8 cellular contexts compared by ENCODE assay signal in genomic region chr1:35573198-35573775, GRCh38. TPM values are rescaled to one million over a fixed set of nuclear protein-coding genes. Genes with fewer than 3 reads are reported as not detected.
DNase-seq lines count a peak whose midpoint lies in the region; ATAC-seq and TF ChIP-seq lines count a peak whose summit lies in the region.

Gene TFAP2E (plus strand): TSS chr1:35573314. CDS start chr1:35573578, 264 bp downstream.

- peaks cover 25% of the 10 kb centered on the region for H3K4me1 ChIP-seq in osteoblast (ENCODE audit: insufficient read depth, low read length)

- H3K36me3 Mint-ChIP-seq in activated B cell treated with CpG ODN at 0.5 μM for 24 hours (ENCODE audit: low read depth) = no peaks in the 10 kb centered on the region

- H2AFZ ChIP-seq in osteoblast (ENCODE audit: low read length) = peak within 1 kb of the TSS; percentile 67

- H3K27me3 Mint-ChIP-seq in activated B cell treated with CpG ODN at 0.5 μM for 24 hours = peaks cover 23% of the 10 kb centered on the region

- no peaks in the 10 kb centered on the region for H3K9me3 ChIP-seq in osteoblast (ENCODE audit: low read depth, low read length)

- POLR2A ChIA-PET in activated B cell treated with CpG ODN at 0.5 μM for 24 hours (lab: Charles Lee) = interaction anchor here (0.6 to 0.7 kb wide), 3 partner anchors 142 to 151 kb away, joined by 3 to 5 read pairs (median 3); no protein-coding TSS in a partner anchor

- CTCF ChIA-PET in activated B cell treated with CpG ODN at 0.5 μM for 24 hours (lab: Charles Lee) = interaction anchor here (1.1 to 1.8 kb wide), 2 partner anchors 143 to 154 kb away, joined by 4 to 13 read pairs; no protein-coding TSS in a partner anchor

- H3K9me3 Mint-ChIP-seq in activated B cell treated with CpG ODN at 0.5 μM for 24 hours = no peaks in the 10 kb centered on the region

- peak within 1 kb of the TSS; percentile 78 for H3K4me3 ChIP-seq in osteoblast (ENCODE audit: insufficient read depth, low read length)

- peak within 1 kb of the TSS; percentile 41 for H3K4me3 Mint-ChIP-seq in activated B cell treated with CpG ODN at 0.5 μM for 24 hours

- H3K79me2 ChIP-seq in osteoblast (ENCODE audit: insufficient read depth, low read length) = no peaks in the 10 kb centered on the region

- no peaks in the 10 kb centered on the region for H4K20me1 ChIP-seq in osteoblast (ENCODE audit: insufficient read depth, low read length)

- no peak within 1 kb of the TSS for H3K27ac ChIP-seq in osteoblast (ENCODE audit: low read depth, low read length)

- peaks cover 3% of the 10 kb centered on the region for H3K27me3 ChIP-seq in osteoblast (ENCODE audit: insufficient read depth, low read length)

- DNase-seq in DMS79 treated with DMSO at 0.1 percent for 48 hours (lab: John Stamatoyannopoulos, UW) = peak; percentile 55
- no peak for DNase-seq in DMS79 (lab: John Stamatoyannopoulos, UW)
- DNase-seq in activated B cell treated with CpG ODN at 0.5 μM for 24 hours = no peak
- DNase-seq in head of caudate nucleus = peak; percentile 59 to 86 (median 75)
- DNase-seq in osteoblast (ENCODE audit: insufficient read length, low spot score, missing footprints) = peak; percentile 99
- DNase-seq in T1000 (lab: John Stamatoyannopoulos, UW) = no peak

- intact Hi-C loops in activated B cell treated with CpG ODN at 0.5 μM for 24 hours (cut with micrococcal nuclease) (loop anchor here (1.0 kb wide), 1 partner anchor 16 kb away; the partner anchor contains the start of genes KIAA0319L and NCDN), head of caudate nucleus (cut with DNase I) (no loop called here)

- no peak for TF ChIP-seq CTCF in activated B cell treated with CpG ODN at 0.5 μM for 24 hours (IDR thresholded peaks at IDR 0.05)
- TF ChIP-seq CTCF in osteoblast (IDR thresholded peaks at IDR 0.05; ENCODE audit: extremely low read depth, low read depth, low read length) = no peak

- H3K36me3 ChIP-seq in osteoblast (ENCODE audit: insufficient read depth, low read length) = no peaks in the 10 kb centered on the region

- ATAC-seq in activated B cell treated with CpG ODN at 0.5 μM for 24 hours (ENCODE audit: low read depth) (no peak), GM21717 (IDR thresholded peaks at IDR 0.05; ENCODE audit: unreplicated experiment) (no peak)
- no peak for ATAC-seq in activated CD4-positive, CD25-positive, alpha-beta regulatory T cell treated with anti-CD3 and anti-CD28 coated beads, Interleukin-2, amount 50 U/mL, for 24 hours

- H3K27ac Mint-ChIP-seq in activated B cell treated with CpG ODN at 0.5 μM for 24 hours = no peak within 1 kb of the TSS

- H3K4me1 Mint-ChIP-seq in activated B cell treated with CpG ODN at 0.5 μM for 24 hours = peaks cover 23% of the 10 kb centered on the region

- H3K4me2 ChIP-seq in osteoblast (ENCODE audit: insufficient read depth, low read length) = peak within 1 kb of the TSS; percentile 81

RNA-seq across cellular contexts. Expression of gene TFAP2E, which starts in this region (rescaled TPM):
- total RNA-seq in activated B cell treated with CpG ODN at 0.5 μM for 24 hours (1.9 and 2.0 TPM in 2 replicates), osteoblast (under 0.01 and 0.29 TPM in 2 replicates)

Comparison
In these comparisons a context has a peak if more than half of its experiments do, and no peak if none do; other contexts are left out.
1. DNase-seq: peak in DMS79 treated with DMSO at 0.1 percent for 48 hours (single experiment) and head of caudate nucleus (42 of 42); none in DMS79 (single experiment), activated B cell treated with CpG ODN at 0.5 μM for 24 hours (single experiment) and T1000 (single experiment).
2. Peak in DNase-seq, H3K4me3 ChIP-seq and H3K4me2 ChIP-seq in osteoblast; RNA of the gene not detected or under 1 TPM.